10 cellular contexts compared by ENCODE assay signal in genomic region chr11:43947003-43947500, GRCh38. TPM values are rescaled to one million over a fixed set of nuclear protein-coding genes. Genes with fewer than 3 reads are reported as not detected.
A peak's percentile ranks its signal among the peaks of the same experiment; 100 is the strongest.
DNase-seq lines count a peak whose midpoint lies in the region; ATAC-seq, FAIRE-seq and TF ChIP-seq lines count a peak whose summit lies in the region.
"Had no signal": no experiment of that assay in that cellular context is flagged by ENCODE, and none has a peak within 500 bp of the region (broad histone marks: within the 10 kb centered on the region; RNA-seq: fewer than 3 reads in every experiment).

No MANE protein-coding gene starts in this region.

- H3K4me1 Mint-ChIP-seq in type B pancreatic cell (ENCODE audit: unreplicated experiment), result peaks cover 9% of the 10 kb centered on the region

- H3K4me1 ChIP-seq in SK-N-SH (ENCODE audit: control insufficient read depth in 1 of 2, insufficient read depth in 2 of 2, low read depth in 1 of 2, low read length in 1 of 2) (peaks cover 5 to 38% of the 10 kb centered on the region in 2 experiments; a peak in 2 of 4 replicates), heart left ventricle (peaks cover 0 to 41% (median 18%) of the 10 kb centered on the region in 12 donors)

- H3K27ac Mint-ChIP-seq in type B pancreatic cell, result no peak overlapping the region

- TF ChIP-seq CTCF in SK-N-SH (IDR thresholded peaks at IDR 0.05), result peak; percentile 26; the same call in 1 of the 2 replicates
- peak in 9 of 12 donors; percentile 11 to 49 (median 26) for TF ChIP-seq CTCF in heart left ventricle (IDR thresholded peaks at IDR 0.05)
- peak; percentile 38 for TF ChIP-seq CTCF in type B pancreatic cell (conservative IDR thresholded peaks at IDR 0.05)

- H3K4me3 ChIP-seq in SK-N-SH (ENCODE audit: low read depth in 2 of 2, low read length in 1 of 2) (no peak overlapping the region; a peak in 1 of 4 replicates), heart left ventricle (no peak overlapping the region)

- H3K9me3 ChIP-seq in SK-N-SH (no peaks in the 10 kb centered on the region), heart left ventricle (no peaks in the 10 kb centered on the region)

- CTCF ChIA-PET in SK-N-SH (lab: Yijun Ruan, JAX), result interaction anchor here (0.6 to 13.9 kb wide), 28 partner anchors 9 to 110 kb away, joined by 3 to 222 read pairs (median 6); partner anchors contain the start of gene ALKBH3

- H3K27ac ChIP-seq in SK-N-SH (ENCODE audit: low read depth in 2 of 2, low read length in 1 of 2) (peak overlapping the region in 1 of 2 experiments; percentile 92; a peak in 2 of 4 replicates), heart left ventricle (peak overlapping the region in 7 of 12 donors; percentile 13 to 59 (median 37))

- TF ChIP-seq EP300 in SK-N-SH (IDR thresholded peaks at IDR 0.05; ENCODE audit: borderline replicate concordance in 1 of 2, low read depth in 1 of 2, low read length in 1 of 2), result 0 out of 4 replicates have a peak, but pooled peaks of 1 of the 2 experiments have one; percentile 7

- H2AFZ ChIP-seq in SK-N-SH (ENCODE audit: low read depth), result no peak overlapping the region

- H3K36me3 ChIP-seq in SK-N-SH (replicated peaks in 1 of 2; ENCODE audit: control insufficient read depth in 1 of 2, insufficient read depth in 2 of 2, low read length in 1 of 2) (no peaks in the 10 kb centered on the region), heart left ventricle (peaks cover 0 to 3% (median 0%) of the 10 kb centered on the region in 9 donors)

- no peaks in the 10 kb centered on the region for H4K20me1 ChIP-seq in SK-N-SH (ENCODE audit: insufficient read depth)

- no peak for FAIRE-seq in RCC 7860 (lab: Jason Lieb, UNC)

- ATAC-seq in heart left ventricle (peak in 1 of 4 donors; percentile 28), HG03460 (IDR thresholded peaks at IDR 0.05; ENCODE audit: unreplicated experiment) (no peak)

- no peak overlapping the region for H3K9ac ChIP-seq in SK-N-SH

- peaks cover 4% of the 10 kb centered on the region for H3K9me3 Mint-ChIP-seq in type B pancreatic cell

- peak; percentile 59 for TF ChIP-seq RAD21 in SK-N-SH (IDR thresholded peaks at IDR 0.05; ENCODE audit: low read length)

- TF ChIP-seq POLR2A in heart left ventricle (IDR thresholded peaks at IDR 0.05), result no peak

- DNase-seq in NCI-H2171 treated with DMSO at 0.1 percent for 48 hours (lab: John Stamatoyannopoulos, UW) (peak; percentile 18), NCI-H2171 (lab: John Stamatoyannopoulos, UW) (no peak), SK-N-SH (no peak), heart left ventricle (peak in 1 of 5 donors; percentile 46), type B pancreatic cell (ENCODE audit: extremely low spot score, unreplicated experiment) (no peak), RCC 7860 (ENCODE audit: low spot score) (no peak), pons (ENCODE audit: low spot score) (no peak)
- DNase-seq: anterior cingulate cortex; CD4-positive, alpha-beta memory T cell had no signal

- no peaks in the 10 kb centered on the region for H3K9me2 ChIP-seq in SK-N-SH

- H3K27me3 ChIP-seq in SK-N-SH (ENCODE audit: insufficient read depth) (peaks cover 54% of the 10 kb centered on the region), heart left ventricle (peaks cover 0 to 24% (median 0%) of the 10 kb centered on the region in 9 donors)

- H3F3A ChIP-seq in SK-N-SH (replicated peaks; ENCODE audit: insufficient read depth), result no peaks in the 10 kb centered on the region

- H3K4me3 Mint-ChIP-seq in type B pancreatic cell, result no peak overlapping the region
- H3K4me3 Mint-ChIP-seq: CD4-positive, alpha-beta memory T cell had no signal

- H3K4me2 ChIP-seq in SK-N-SH, result no peak overlapping the region

- H3K36me3 Mint-ChIP-seq in type B pancreatic cell, result no peaks in the 10 kb centered on the region

- no peaks in the 10 kb centered on the region for H3K79me2 ChIP-seq in SK-N-SH (ENCODE audit: insufficient read depth)

- POLR2A ChIA-PET in SK-N-SH (lab: Yijun Ruan, JAX), result interaction anchor here (0.9 to 5.9 kb wide), 16 partner anchors 14 to 94 kb away, joined by 3 to 53 read pairs (median 10); no protein-coding TSS in a partner anchor

- H3K27me3 Mint-ChIP-seq in type B pancreatic cell, result peaks cover 52% of the 10 kb centered on the region

- WGBS in SK-N-SH (ENCODE audit: low lambda C conversion rate), result 45% methylated on average over 6 of the region's 9 CpGs
- WGBS in heart left ventricle, 4 donors, result 48 to 60% (median 58%) methylated on average over 9 of the region's 9 CpGs

- intact Hi-C loops in heart left ventricle (cut with DNase I), result loop anchor here in 6 of 10 donors (2.0 to 10.0 kb wide), 8 partner anchors 35 to 90 kb away; no protein-coding TSS in a partner anchor

TF ChIP-seq in SK-N-SH, 30 proteins besides CTCF, POLR2A, EP300 and RAD21:
- TF ChIP-seq USF1 (IDR thresholded peaks at IDR 0.05; ENCODE audit: borderline replicate concordance, low read depth) (peak; percentile 52; the same call in 1 of the 2 replicates), RCOR1 (IDR thresholded peaks at IDR 0.05; ENCODE audit: low read length) (peak; percentile 24; the same call in 1 of the 2 replicates), MXI1 (IDR thresholded peaks at IDR 0.05; ENCODE audit: low read depth, low read length) (peak; percentile 40; the same call in 1 of the 2 replicates), GABPA (IDR thresholded peaks at IDR 0.05; ENCODE audit: low read depth) (no peak), SMC3 (IDR thresholded peaks at IDR 0.05; ENCODE audit: low read depth, low read length) (peak; percentile 52), SIN3A (IDR thresholded peaks at IDR 0.05; ENCODE audit: borderline replicate concordance, low read depth, low read length) (no peak), USF2 (IDR thresholded peaks at IDR 0.05; ENCODE audit: borderline replicate concordance, low read depth, low read length) (peak; percentile 19; the same call in 1 of the 2 replicates), ZBTB33 (IDR thresholded peaks at IDR 0.05; ENCODE audit: borderline replicate concordance, low read depth) (no peak), TCF12 (IDR thresholded peaks at IDR 0.05) (no peak), CHD2 (IDR thresholded peaks at IDR 0.05; ENCODE audit: low read length, partially characterized antibody) (peak; percentile 50), NFIC (IDR thresholded peaks at IDR 0.05; ENCODE audit: borderline replicate concordance) (no peak)
TF ChIP-seq in SK-N-SH: peak in this region for 6.

RNA-seq across cellular contexts. Expression of gene C11orf96, which starts 4.6 kb away (rescaled TPM):
- 11.1 and 18.0 TPM in 2 replicates for polyA plus RNA-seq in SK-N-SH (2012; rRNA removed)
- polyA plus RNA-seq in SK-N-SH (2012; cell fraction: cytosol; rRNA removed), result 14.6 and 28.5 TPM in 2 replicates
- 20.2 and 38.7 TPM in 2 replicates for polyA plus RNA-seq in SK-N-SH (2012; cell fraction: nucleus; rRNA removed)
- total RNA-seq in heart left ventricle, result 100 to 1,000 TPM in 1 of 9 donors, 10 to 100 TPM in 7, 1 to 10 TPM in 1; 9.6 to 109 (median 18.1) TPM
- 10 to 100 TPM in 1 of 2 donors, 1 to 10 TPM in 1; 7.9 to 18.5 TPM for polyA plus RNA-seq in heart left ventricle
- 1.5 and 5.2 TPM in 2 replicates for total RNA-seq in type B pancreatic cell (ENCODE audit: low replicate concordance)
- polyA plus RNA-seq: CD4-positive, alpha-beta memory T cell had no signal
